ENCODE assay signal across 8 cellular contexts in genomic region chr4:151031831-151032605, GRCh38. TPM values are rescaled to one million over a fixed set of nuclear protein-coding genes. Genes with fewer than 3 reads are reported as not detected.
DNase-seq lines count a peak whose midpoint lies in the region; ATAC-seq lines count a peak whose summit lies in the region.

No MANE protein-coding gene starts in this region.

- H3K9me3 Mint-ChIP-seq in CD4-positive, alpha-beta memory T cell: peaks cover 0 to 3% (median 0%) of the 10 kb centered on the region in 8 donors
- no peaks in the 10 kb centered on the region for H3K9me3 Mint-ChIP-seq in IgD-negative memory B cell
- no peaks in the 10 kb centered on the region for H3K9me3 Mint-ChIP-seq in central memory CD8-positive, alpha-beta T cell

- peaks cover 10 to 14% (median 12%) of the 10 kb centered on the region in 4 donors for H3K4me1 Mint-ChIP-seq in CD4-positive, alpha-beta memory T cell
- H3K4me1 Mint-ChIP-seq in IgD-negative memory B cell: peaks cover 7 to 11% (median 10%) of the 10 kb centered on the region in 3 donors
- peaks cover 15% of the 10 kb centered on the region for H3K4me1 Mint-ChIP-seq in central memory CD8-positive, alpha-beta T cell

- CTCF ChIA-PET in CD4-positive, alpha-beta memory T cell (lab: Charles Lee; ENCODE audit: partially characterized antibody): interaction anchor here (0.7 to 1.1 kb wide), 2 partner anchors 22 to 68 kb away, joined by 3 read pairs; no protein-coding TSS in a partner anchor

- no peak overlapping the region for H3K27ac ChIP-seq in CD4-positive, alpha-beta memory T cell (ENCODE audit: low read depth, low read length)
- no peak overlapping the region for H3K27ac ChIP-seq in aorta (ENCODE audit: low read depth in 1 of 2, low read length in 2 of 2)

- no peak for DNase-seq in CD4-positive, alpha-beta memory T cell
- DNase-seq in central memory CD8-positive, alpha-beta T cell (ENCODE audit: low spot score in 2 of 2): no peak
- DNase-seq in posterior cingulate gyrus (no peak), NCI-H1092 treated with DMSO at 0.1 percent for 48 hours (lab: John Stamatoyannopoulos, UW) (no peak), G401 (ENCODE audit: low spot score) (no peak), aorta (no peak)

- peak overlapping the region; percentile 59 to 85 (median 74) for H3K4me3 Mint-ChIP-seq in CD4-positive, alpha-beta memory T cell
- H3K4me3 Mint-ChIP-seq in IgD-negative memory B cell: peak overlapping the region in 3 of 4 donors; percentile 10 to 75 (median 53)
- peak overlapping the region; percentile 46 for H3K4me3 Mint-ChIP-seq in central memory CD8-positive, alpha-beta T cell

- H3K36me3 ChIP-seq in CD4-positive, alpha-beta memory T cell (ENCODE audit: insufficient read depth, low read length): no peaks in the 10 kb centered on the region
- no peaks in the 10 kb centered on the region for H3K36me3 ChIP-seq in aorta (ENCODE audit: control insufficient read depth in 1 of 2, insufficient read depth in 2 of 2, low read length in 1 of 2)

- no peak overlapping the region for H3K4me3 ChIP-seq in CD4-positive, alpha-beta memory T cell (ENCODE audit: low read length in 2 of 2)
- H3K4me3 ChIP-seq in aorta (ENCODE audit: low read length in 2 of 2): no peak overlapping the region

- WGBS in aorta, 2 donors: 80 to 89% methylated on average over 11 to 12 of the region's 12 CpGs

- peak; percentile 57 for ATAC-seq in GM21367 (IDR thresholded peaks at IDR 0.05; ENCODE audit: unreplicated experiment)
- no peak for ATAC-seq in central memory CD8-positive, alpha-beta T cell (replicated peaks; ENCODE audit: extremely low read depth, poor library complexity, severe bottlenecking)
- ATAC-seq in aorta (ENCODE audit: low FRiP score): no peak

- H3K4me1 ChIP-seq in CD4-positive, alpha-beta memory T cell (ENCODE audit: insufficient read depth, low read length): peaks cover 5% of the 10 kb centered on the region
- no peaks in the 10 kb centered on the region for H3K4me1 ChIP-seq in aorta (ENCODE audit: control insufficient read depth in 1 of 2, insufficient read depth in 2 of 2, low read length in 2 of 2)

- peak overlapping the region in 3 of 7 donors; percentile 2 to 79 (median 33) for H3K27ac Mint-ChIP-seq in CD4-positive, alpha-beta memory T cell
- no peak overlapping the region for H3K27ac Mint-ChIP-seq in IgD-negative memory B cell
- H3K27ac Mint-ChIP-seq in central memory CD8-positive, alpha-beta T cell (ENCODE audit: low read depth): peak overlapping the region; percentile 16

- no peaks in the 10 kb centered on the region for H3K9me3 ChIP-seq in CD4-positive, alpha-beta memory T cell (ENCODE audit: control insufficient read depth in 1 of 2, low read length in 2 of 2)
- H3K9me3 ChIP-seq in aorta (ENCODE audit: control insufficient read depth, low read length): no peaks in the 10 kb centered on the region

- in situ Hi-C loops in G401 (cut with HindIII; ENCODE audit: low sequenced_read_pairs): no loop called here

- H3K27me3 ChIP-seq in CD4-positive, alpha-beta memory T cell (ENCODE audit: insufficient read depth, low read length): no peaks in the 10 kb centered on the region
- H3K27me3 ChIP-seq in aorta (ENCODE audit: control insufficient read depth in 1 of 2, insufficient read depth in 2 of 2, low read length in 1 of 2): no peaks in the 10 kb centered on the region

- intact Hi-C loops in CD4-positive, alpha-beta memory T cell (cut with micrococcal nuclease): no loop called here
- intact Hi-C loops in posterior cingulate gyrus (cut with DNase I) (no loop called here), aorta (cut with DNase I) (no loop called here)

- no peaks in the 10 kb centered on the region for H3K36me3 Mint-ChIP-seq in CD4-positive, alpha-beta memory T cell
- peaks cover 3% of the 10 kb centered on the region for H3K36me3 Mint-ChIP-seq in IgD-negative memory B cell
- no peaks in the 10 kb centered on the region for H3K36me3 Mint-ChIP-seq in central memory CD8-positive, alpha-beta T cell (ENCODE audit: insufficient read depth)

- peaks cover 5 to 8% of the 10 kb centered on the region in 2 donors for H3K27me3 Mint-ChIP-seq in CD4-positive, alpha-beta memory T cell
- peaks cover 7% of the 10 kb centered on the region for H3K27me3 Mint-ChIP-seq in IgD-negative memory B cell
- H3K27me3 Mint-ChIP-seq in central memory CD8-positive, alpha-beta T cell: peaks cover 26% of the 10 kb centered on the region

- POLR2A ChIA-PET in CD4-positive, alpha-beta memory T cell (lab: Charles Lee; ENCODE audit: partially characterized antibody): no interaction called here

RNA-seq across cellular contexts. Expression of gene LRBA, which starts 16.9 kb away (rescaled TPM):
- total RNA-seq in CD4-positive, alpha-beta memory T cell: 10 to 100 TPM; 63.6 to 64.5 TPM
- polyA plus RNA-seq in CD4-positive, alpha-beta memory T cell: 10 to 100 TPM; 17.1 to 27.1 TPM
- polyA plus RNA-seq in IgD-negative memory B cell (15.3 TPM), aorta (1 to 10 TPM; 4.8 to 6.8 TPM)
- 35.9 and 71.7 TPM in 2 replicates for total RNA-seq in G401 (2014; rRNA removed; shearing (Covaris generic))
- total RNA-seq in aorta: 10 to 100 TPM; 24.0 to 34.5 TPM
